Comparison of ENCODE assay signal across 8 cellular contexts in the genomic region with DNA sequence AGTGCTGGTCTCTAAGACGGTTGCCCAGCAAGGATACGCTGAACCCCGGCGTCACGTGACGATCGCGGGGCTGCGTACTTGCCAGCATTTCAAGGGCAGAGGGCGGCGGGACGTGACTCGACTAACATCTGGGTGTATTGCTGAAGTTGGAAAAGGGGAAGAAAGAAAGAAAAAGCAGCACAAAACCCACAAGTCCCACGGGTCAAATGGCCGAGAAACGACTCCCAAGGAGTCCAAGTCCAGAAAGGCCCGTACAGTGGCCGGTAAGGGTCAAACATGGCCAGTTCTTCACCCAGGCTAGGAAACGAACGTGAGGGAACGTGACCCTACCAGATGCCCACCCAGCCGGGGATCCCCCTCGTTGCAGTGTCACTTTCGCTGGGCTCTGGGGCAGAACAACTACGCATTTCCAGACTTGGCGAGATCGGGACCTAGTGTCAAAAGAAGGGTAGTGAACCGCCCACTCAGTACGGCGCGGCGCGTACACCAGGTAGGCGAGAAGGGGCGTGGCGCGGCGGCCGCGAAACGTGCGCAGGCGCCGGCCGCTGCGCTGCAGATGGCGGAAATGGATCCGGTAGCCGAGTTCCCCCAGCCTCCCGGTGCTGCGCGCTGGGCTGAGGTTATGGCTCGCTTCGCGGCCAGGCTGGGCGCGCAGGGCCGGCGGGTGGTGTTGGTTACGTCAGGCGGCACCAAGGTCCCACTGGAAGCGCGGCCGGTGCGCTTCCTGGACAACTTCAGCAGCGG. TPM values are rescaled to one million over a fixed set of nuclear protein-coding genes. Genes with fewer than 3 reads are reported as not detected.
DNase-seq lines count a peak whose midpoint lies in the region; ATAC-seq and TF ChIP-seq lines count a peak whose summit lies in the region.

PPCS (plus strand) TSS at position 534 of the 744 bp plus-strand sequence; CDS start at position 557, 23 bp downstream.
ZMYND12 (minus strand) TSS at position 13 of the 744 bp plus-strand sequence. CDS start 25 bp downstream, outside the sequence.

- peak within 1 kb of the TSS; percentile 58 for H2BK120ac ChIP-seq in neuronal stem cell (ENCODE audit: low read depth, low read length)

- H3K23ac ChIP-seq in neuronal stem cell (ENCODE audit: low read depth, low read length, poor library complexity), result peak within 1 kb of the TSS; percentile 96

- peaks cover 19% of the 10 kb centered on the region; the same call in 1 of the 2 replicates for H3K79me2 ChIP-seq in GM23338 (replicated peaks; ENCODE audit: insufficient read depth)

- H2AK5ac ChIP-seq in neuronal stem cell (ENCODE audit: low read depth, low read length), result peak within 1 kb of the TSS; percentile 90

- H2AFZ ChIP-seq in GM23338 (peak within 1 kb of the TSS; percentile 100), neuronal stem cell (ENCODE audit: low read length) (peak within 1 kb of the TSS; percentile 87)

- H3K4me3 ChIP-seq in GM23338 (peak within 1 kb of the TSS; percentile 96), RWPE2 (ENCODE audit: severe bottlenecking) (peak within 1 kb of the TSS; percentile 81), neuronal stem cell (ENCODE audit: low read length in 2 of 2) (peak within 1 kb of the TSS; percentile 68 to 86), subcutaneous abdominal adipose tissue (ENCODE audit: low read depth in 1 of 5, low read length in 5 of 5) (peak within 1 kb of the TSS; percentile 92 to 98 (median 97))

- H3K14ac ChIP-seq in neuronal stem cell (ENCODE audit: low read length), result peak within 1 kb of the TSS; percentile 83

- peak within 1 kb of the TSS; percentile 98 for H3K18ac ChIP-seq in neuronal stem cell (ENCODE audit: low read length)

- H3K27me3 Mint-ChIP-seq in GM23338 (ENCODE audit: insufficient read depth, low read depth, poor library complexity), result peaks cover 12% of the 10 kb centered on the region

- H3K4ac ChIP-seq in neuronal stem cell (ENCODE audit: low read length), result no peak within 1 kb of the TSS

- peak within 1 kb of the TSS; percentile 94 for H3K27ac ChIP-seq in GM23338 (ENCODE audit: low read depth)
- H3K27ac ChIP-seq in RWPE2 (ENCODE audit: poor library complexity, severe bottlenecking), result peak within 1 kb of the TSS; percentile 70
- peak within 1 kb of the TSS; percentile 55 for H3K27ac ChIP-seq in neuronal stem cell (replicated peaks; ENCODE audit: low read length)
- H3K27ac ChIP-seq in subcutaneous abdominal adipose tissue (ENCODE audit: low read depth, low read length), result peak within 1 kb of the TSS; percentile 92

- H3K36me3 ChIP-seq in GM23338 (ENCODE audit: insufficient read depth) (no peaks in the 10 kb centered on the region; the same call in 1 of the 2 replicates), RWPE2 (ENCODE audit: low read depth) (peaks cover 30% of the 10 kb centered on the region), neuronal stem cell (replicated peaks in 1 of 2; ENCODE audit: control insufficient read depth in 2 of 2, insufficient read depth in 2 of 2, low read length in 2 of 2) (peaks cover 0 to 25% of the 10 kb centered on the region in 2 donors), subcutaneous abdominal adipose tissue (ENCODE audit: control insufficient read depth in 5 of 5, insufficient read depth in 5 of 5, low read length in 5 of 5) (peaks cover 12 to 30% (median 24%) of the 10 kb centered on the region in 5 donors)

- DNase-seq in ELR (ENCODE audit: low read depth) (peak; percentile 84), GM23338 (ENCODE audit: low spot score) (peak; percentile 84), LHCN-M2 (ENCODE audit: low read depth) (peak; percentile 83), RWPE2 (ENCODE audit: low spot score) (peak; percentile 81), activated gamma-delta T cell treated with Interleukin-2 at 50 U/mL for 16 hours (peak; percentile 88), foreskin melanocyte (peak; percentile 92), neuronal stem cell (ENCODE audit: low spot score) (peak; percentile 78)

- H3K27me3 ChIP-seq in GM23338 (ENCODE audit: insufficient read depth) (no peaks in the 10 kb centered on the region), RWPE2 (ENCODE audit: insufficient read depth, poor library complexity, severe bottlenecking) (no peaks in the 10 kb centered on the region), neuronal stem cell (ENCODE audit: control insufficient read depth in 3 of 3, insufficient read depth in 3 of 3, low read depth in 1 of 3, low read length in 3 of 3) (peaks cover 0 to 3% (median 0%) of the 10 kb centered on the region in 3 experiments), subcutaneous abdominal adipose tissue (ENCODE audit: control insufficient read depth in 5 of 5, insufficient read depth in 4 of 5, low read length in 5 of 5) (no peaks in the 10 kb centered on the region)

- no peaks in the 10 kb centered on the region for H4K20me1 ChIP-seq in GM23338 (replicated peaks; ENCODE audit: insufficient read depth)

- H3K27ac Mint-ChIP-seq in GM23338, result peak within 1 kb of the TSS; percentile 91

- H3K79me1 ChIP-seq in neuronal stem cell (ENCODE audit: low read depth, low read length), result no peaks in the 10 kb centered on the region

- H3K4me1 ChIP-seq in GM23338 (ENCODE audit: insufficient read depth) (peaks cover 13% of the 10 kb centered on the region), RWPE2 (ENCODE audit: insufficient read depth, poor library complexity, severe bottlenecking) (peaks cover 6% of the 10 kb centered on the region), neuronal stem cell (ENCODE audit: control insufficient read depth in 2 of 2, insufficient read depth in 1 of 2, low read depth in 1 of 2, low read length in 2 of 2) (peaks cover 5 to 10% of the 10 kb centered on the region in 2 donors), subcutaneous abdominal adipose tissue (ENCODE audit: control insufficient read depth in 5 of 5, insufficient read depth in 5 of 5, low read length in 5 of 5) (peaks cover 8 to 22% (median 18%) of the 10 kb centered on the region in 5 donors)

- WGBS in neuronal stem cell (ENCODE audit: extremely low coverage in 2 of 2, insufficient read length in 2 of 2, insufficient replicate concordance in 1 of 2), 2 donors, result no CpG with 5 or more reads among the region's 66 CpGs

- peak within 1 kb of the TSS; percentile 93 for H3K4me2 ChIP-seq in GM23338
- H3K4me2 ChIP-seq in neuronal stem cell (ENCODE audit: insufficient read depth, low read length, poor library complexity, severe bottlenecking), result peak within 1 kb of the TSS; percentile 94

- H2BK15ac ChIP-seq in neuronal stem cell (ENCODE audit: low read length), result no peak within 1 kb of the TSS

- H3K9me3 Mint-ChIP-seq in GM23338, result no peaks in the 10 kb centered on the region

- peaks cover 8% of the 10 kb centered on the region for H3K4me1 Mint-ChIP-seq in GM23338

- ATAC-seq in GM23338 (peak; percentile 86), RWPE2 (ENCODE audit: low read depth) (peak; percentile 92)

- 0 out of 2 replicates have a peak, but pooled peaks cover 12% of the 10 kb centered on the region for H3F3A ChIP-seq in GM23338 (replicated peaks; ENCODE audit: low read depth)

- H2BK5ac ChIP-seq in neuronal stem cell (ENCODE audit: low read length), result peak within 1 kb of the TSS; percentile 96

- no peak within 1 kb of the TSS for H2BK12ac ChIP-seq in neuronal stem cell (ENCODE audit: low read length)

- peak within 1 kb of the TSS; percentile 88 for H3K4me3 Mint-ChIP-seq in GM23338

- H3K36me3 Mint-ChIP-seq in GM23338 (ENCODE audit: low read depth), result peaks cover 27% of the 10 kb centered on the region

- no peaks in the 10 kb centered on the region for H3K9me2 ChIP-seq in GM23338 (ENCODE audit: insufficient read depth)

- H3K9ac ChIP-seq in neuronal stem cell (ENCODE audit: low read depth, low read length, poor library complexity) (peak within 1 kb of the TSS; percentile 99), subcutaneous abdominal adipose tissue (ENCODE audit: low read length in 5 of 5) (peak within 1 kb of the TSS; percentile 89 to 96 (median 90))

- TF ChIP-seq CTCF in GM23338 (conservative IDR thresholded peaks at IDR 0.05; ENCODE audit: low read depth in 2 of 2) (no peak), RWPE2 (IDR thresholded peaks at IDR 0.05; ENCODE audit: poor library complexity, severe bottlenecking) (no peak)

- H3K9me3 ChIP-seq in RWPE2 (ENCODE audit: severe bottlenecking), result no peaks in the 10 kb centered on the region
- H3K9me3 ChIP-seq in neuronal stem cell (replicated peaks in 1 of 2; ENCODE audit: control insufficient read depth in 2 of 2, insufficient read depth in 1 of 2, low read depth in 1 of 2, low read length in 2 of 2), result no peaks in the 10 kb centered on the region
- H3K9me3 ChIP-seq in subcutaneous abdominal adipose tissue (ENCODE audit: control insufficient read depth in 5 of 5, low read length in 5 of 5), result no peaks in the 10 kb centered on the region

- H4K91ac ChIP-seq in neuronal stem cell (ENCODE audit: low read depth, low read length, poor library complexity), result no peak within 1 kb of the TSS

- peak within 1 kb of the TSS; percentile 52 for H4K8ac ChIP-seq in neuronal stem cell (ENCODE audit: low read depth, low read length)

TF ChIP-seq in GM23338, 12 proteins besides CTCF, POLR2A, EP300 and RAD21 (continues in another document):
- TF ChIP-seq CREB1 (CRISPR knock-in tag; IDR thresholded peaks at IDR 0.05; ENCODE audit: low read depth) (peak; percentile 53; the same call in 1 of the 2 replicates), JUNB (IDR thresholded peaks at IDR 0.05; ENCODE audit: unreplicated experiment) (no peak), ZNF114 (CRISPR knock-in tag; IDR thresholded peaks at IDR 0.05) (no peak)
- TF ChIP-seq, protein P1, sequence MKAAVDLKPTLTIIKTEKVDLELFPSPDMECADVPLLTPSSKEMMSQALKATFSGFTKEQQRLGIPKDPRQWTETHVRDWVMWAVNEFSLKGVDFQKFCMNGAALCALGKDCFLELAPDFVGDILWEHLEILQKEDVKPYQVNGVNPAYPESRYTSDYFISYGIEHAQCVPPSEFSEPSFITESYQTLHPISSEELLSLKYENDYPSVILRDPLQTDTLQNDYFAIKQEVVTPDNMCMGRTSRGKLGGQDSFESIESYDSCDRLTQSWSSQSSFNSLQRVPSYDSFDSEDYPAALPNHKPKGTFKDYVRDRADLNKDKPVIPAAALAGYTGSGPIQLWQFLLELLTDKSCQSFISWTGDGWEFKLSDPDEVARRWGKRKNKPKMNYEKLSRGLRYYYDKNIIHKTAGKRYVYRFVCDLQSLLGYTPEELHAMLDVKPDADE (IDR thresholded peaks at IDR 0.05), result 0 out of 2 replicates have a peak, but pooled peaks have one; percentile 28

RNA-seq across cellular contexts. Expression of gene PPCS, which starts in this region (rescaled TPM):
- total RNA-seq in GM23338 (2014; rRNA removed; shearing (Covaris generic)), result 35.6 and 38.0 TPM in 2 replicates
- 47.6 and 49.1 TPM in 2 replicates for polyA plus RNA-seq in GM23338 (2016; fragmentation: Nextera tagmentation; extraction: Ambion mirVana)
- 33.8 and 51.8 TPM in 2 replicates for total RNA-seq in LHCN-M2 (2014; rRNA removed)
- polyA plus RNA-seq in LHCN-M2 (2012), result 32.8 TPM
- 30.7 TPM for polyA plus RNA-seq in neuronal stem cell (2013, experiment 1 of 2)
- polyA plus RNA-seq in neuronal stem cell (2013, experiment 2 of 2), result 32.8 TPM

RNA-seq across cellular contexts. Expression of gene ZMYND12, which starts in this region (rescaled TPM):
- 0.58 and 0.63 TPM in 2 replicates for total RNA-seq in GM23338 (2014; rRNA removed; shearing (Covaris generic))
- 0.16 and 0.90 TPM in 2 replicates for polyA plus RNA-seq in GM23338 (2016; fragmentation: Nextera tagmentation; extraction: Ambion mirVana)
- not detected in 2 replicates for total RNA-seq in LHCN-M2 (2014; rRNA removed)
- polyA plus RNA-seq in LHCN-M2 (2012), result 0.07 TPM
- polyA plus RNA-seq in neuronal stem cell (2013, experiment 1 of 2), result 0.66 TPM
- 0.47 TPM for polyA plus RNA-seq in neuronal stem cell (2013, experiment 2 of 2)

Comparison
In these comparisons a context has a peak if more than half of its experiments do, and no peak if none do; other contexts are left out.
1. Peak in every context shown above with its lines: DNase-seq, ATAC-seq, H3K4me3 ChIP-seq and H3K27ac ChIP-seq.